Comparison of ENCODE assay signal across 15 cellular contexts in the genomic region with DNA sequence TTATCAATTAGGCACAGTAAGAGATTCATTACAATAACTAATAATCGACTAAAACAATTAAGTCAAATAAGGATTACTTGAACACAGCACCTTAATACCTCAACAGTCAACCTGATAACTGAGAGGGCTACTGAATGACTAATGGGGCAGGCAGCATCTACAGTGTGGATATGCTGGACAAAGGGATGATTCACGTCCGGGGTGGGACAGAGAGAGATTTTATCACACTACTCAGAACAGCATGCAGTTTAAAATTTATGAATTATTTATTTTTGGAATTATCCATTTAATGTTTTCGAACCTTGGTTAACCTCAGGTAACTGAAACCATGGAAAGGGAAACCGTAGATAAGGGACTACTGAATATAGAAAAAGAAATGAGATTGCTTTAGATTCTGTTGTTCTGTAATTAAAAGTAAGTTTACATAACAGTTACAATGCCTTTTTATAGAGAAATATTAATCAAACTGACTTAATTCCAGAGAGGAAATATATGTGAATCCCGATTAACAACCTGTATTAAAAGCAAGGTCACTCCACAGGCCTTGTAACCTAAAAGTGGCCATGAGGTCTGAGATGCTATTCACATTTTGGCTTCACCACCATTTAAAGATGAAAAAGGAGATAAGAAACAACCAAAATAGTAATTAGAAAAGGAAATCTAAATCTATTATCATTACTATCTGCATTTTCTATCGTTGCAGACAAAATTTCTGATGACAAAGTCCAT.
DNase-seq lines count a peak whose midpoint lies in the region; ATAC-seq and TF ChIP-seq lines count a peak whose summit lies in the region.
"Had no signal": no experiment of that assay in that cellular context is flagged by ENCODE, and none has a peak within 500 bp of the region (broad histone marks: within the 10 kb centered on the region; RNA-seq: fewer than 3 reads in every experiment).

No MANE protein-coding gene starts in this region.

- no peak overlapping the region for H2AFZ ChIP-seq in ACC112 (ENCODE audit: low read length, unreplicated experiment)
- H2AFZ ChIP-seq: parathyroid adenoma had no signal

- H3K27ac ChIP-seq in ACC112 (ENCODE audit: low read depth, low read length) = peak overlapping the region; percentile 18; the same call in 1 of the 2 replicates
- H3K27ac ChIP-seq: esophagus muscularis mucosa, parathyroid adenoma had no signal

- DNase-seq in HS-27A (ENCODE audit: low read depth) (peak; percentile 22), SW 1271 (lab: John Stamatoyannopoulos, UW) (peak; percentile 70 to 89), foreskin fibroblast (peak; percentile 10 to 33), pons (ENCODE audit: low spot score) (no peak), T1000 (lab: John Stamatoyannopoulos, UW) (no peak)
- DNase-seq: activated naive CD4-positive, alpha-beta T cell treated with anti-CD3 and anti-CD28 coated beads, Interleukin-2, amount 50 U/mL, for 16 hours; DND-41; NCI-H1417; NCI-H524; SHP77 had no signal

- TF ChIP-seq CTCF in foreskin fibroblast (IDR thresholded peaks at IDR 0.05; ENCODE audit: low read depth, low read length) = no peak

- H3K4me3 ChIP-seq in ACC112 (ENCODE audit: low read depth, low read length) (no peak overlapping the region), foreskin fibroblast (ENCODE audit: low read depth in 1 of 2, low read length in 2 of 2) (no peak overlapping the region)
- H3K4me3 ChIP-seq: esophagus muscularis mucosa had no signal

- ATAC-seq in GM18858 (IDR thresholded peaks at IDR 0.05; ENCODE audit: unreplicated experiment) (no peak), HG03442 (IDR thresholded peaks at IDR 0.05; ENCODE audit: unreplicated experiment) (no peak)

- H3K36me3 ChIP-seq in ACC112 (ENCODE audit: insufficient read depth, low read length) = no peaks in the 10 kb centered on the region

- H3K4me1 ChIP-seq in ACC112 (ENCODE audit: control insufficient read depth, insufficient read depth, low read length, unreplicated experiment) = peaks cover 12% of the 10 kb centered on the region
- H3K4me1 ChIP-seq: esophagus muscularis mucosa, parathyroid adenoma had no signal

- no peaks in the 10 kb centered on the region for H3K79me2 ChIP-seq in ACC112 (ENCODE audit: control insufficient read depth, insufficient read depth, low read length, unreplicated experiment)
- H3K79me2 ChIP-seq: parathyroid adenoma had no signal

- H3K27me3 ChIP-seq in ACC112 (ENCODE audit: insufficient read depth, low read length) = no peaks in the 10 kb centered on the region
- H3K27me3 ChIP-seq: esophagus muscularis mucosa had no signal

Comparison
In these comparisons a context has a peak if more than half of its experiments do, and no peak if none do; other contexts are left out.
1. DNase-seq: peak in HS-27A (single experiment), SW 1271 (2 of 2) and foreskin fibroblast (2 of 2); none in pons (single experiment) and T1000 (single experiment).